16 cellular contexts compared by ENCODE assay signal in the genomic region with DNA sequence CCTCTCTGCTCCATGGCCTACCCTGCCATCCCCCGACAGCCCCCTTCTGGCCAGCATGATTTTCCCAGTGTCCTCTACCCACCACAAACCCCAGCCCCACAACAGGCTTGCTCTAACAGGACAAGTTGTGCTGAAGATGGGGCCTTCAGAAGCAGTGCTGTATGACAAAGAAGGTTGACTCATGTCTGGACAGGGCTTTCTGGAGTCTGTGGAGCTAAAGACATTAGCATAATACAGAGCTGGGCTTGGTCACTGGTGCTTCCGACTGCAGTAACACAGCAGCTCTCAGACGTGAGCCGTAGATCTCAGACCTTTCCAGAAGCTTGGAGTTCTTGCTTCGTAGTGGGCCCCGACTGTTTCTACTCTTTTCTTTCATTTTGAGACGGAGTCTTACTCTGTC.
"Had no signal": no experiment of that assay in that cellular context is flagged by ENCODE, and none has a peak within 500 bp of the region (broad histone marks: within the 10 kb centered on the region; RNA-seq: fewer than 3 reads in every experiment).

No MANE protein-coding gene starts in this region.

- H3K4me1 Mint-ChIP-seq: activated CD4-positive, alpha-beta T cell treated with anti-CD3 and anti-CD28 coated beads, Interleukin-2, amount 10 ng/mL, durations not matched to agents 7 days and 5 days; activated naive CD4-positive, alpha-beta T cell treated with anti-CD3 and anti-CD28 coated beads, Interleukin-2, amount 10 ng/mL, durations not matched to agents 7 days and 5 days had no signal

- H3K9me3 Mint-ChIP-seq: activated CD4-positive, alpha-beta T cell treated with anti-CD3 and anti-CD28 coated beads, Interleukin-2, amount 10 ng/mL, durations not matched to agents 7 days and 5 days; activated naive CD4-positive, alpha-beta T cell treated with anti-CD3 and anti-CD28 coated beads, Interleukin-2, amount 10 ng/mL, durations not matched to agents 7 days and 5 days; activated T-helper 2 cell treated with anti-CD3 and anti-CD28 coated beads, Interferon-gamma antibody, Interleukin-2, Interleukin-4, amounts not matched to agents 10 μg/mL and 5 μg/mL and 100 μg/mL, durations not matched to agents 14 hours and 24 hours and 36 hours; naive B cell; stimulated activated naive CD8-positive, alpha-beta T cell treated with anti-CD3 and anti-CD28 coated beads, Interleukin-15, Interleukin-2, amounts not matched to agents 100 ng/mL and 50 ng/mL, for 24 hours had no signal

- H3K27ac ChIP-seq: brain microvascular endothelial cell, neutrophil, prostate gland, sigmoid colon, upper lobe of right lung had no signal

- H3K4me3 ChIP-seq: adrenal gland, esophagus squamous epithelium, prostate gland, sigmoid colon, upper lobe of right lung had no signal

- H3K27me3 Mint-ChIP-seq: activated CD4-positive, alpha-beta T cell treated with anti-CD3 and anti-CD28 coated beads, Interleukin-2, amount 10 ng/mL, durations not matched to agents 7 days and 5 days; naive B cell; stimulated activated naive CD8-positive, alpha-beta T cell treated with anti-CD3 and anti-CD28 coated beads, Interleukin-15, Interleukin-2, amounts not matched to agents 100 ng/mL and 50 ng/mL, for 24 hours had no signal

- H3K9me3 ChIP-seq: adrenal gland, esophagus squamous epithelium, neutrophil, prostate gland, sigmoid colon, upper lobe of right lung had no signal

- H3K27me3 ChIP-seq: adrenal gland, brain microvascular endothelial cell, esophagus squamous epithelium, neutrophil, sigmoid colon, upper lobe of right lung had no signal

- H3K27ac Mint-ChIP-seq: activated CD4-positive, alpha-beta T cell treated with anti-CD3 and anti-CD28 coated beads, Interleukin-2, amount 10 ng/mL, durations not matched to agents 7 days and 5 days; activated naive CD4-positive, alpha-beta T cell treated with anti-CD3 and anti-CD28 coated beads, Interleukin-2, amount 10 ng/mL, durations not matched to agents 7 days and 5 days; activated T-helper 2 cell treated with anti-CD3 and anti-CD28 coated beads, Interferon-gamma antibody, Interleukin-2, Interleukin-4, amounts not matched to agents 10 μg/mL and 5 μg/mL and 100 μg/mL, durations not matched to agents 14 hours and 24 hours and 36 hours; stimulated activated naive CD8-positive, alpha-beta T cell treated with anti-CD3 and anti-CD28 coated beads, Interleukin-15, Interleukin-2, amounts not matched to agents 100 ng/mL and 50 ng/mL, for 24 hours had no signal

- H3K36me3 ChIP-seq: neutrophil had no signal

- DNase-seq: activated CD4-positive, alpha-beta T cell treated with anti-CD3 and anti-CD28 coated beads, Interleukin-2, amount 10 ng/mL, durations not matched to agents 7 days and 5 days; activated CD4-positive, CD25-positive, alpha-beta regulatory T cell; activated naive CD4-positive, alpha-beta T cell treated with anti-CD3 and anti-CD28 coated beads, Interleukin-2, amount 10 ng/mL, durations not matched to agents 7 days and 5 days; activated T-cell treated with anti-CD3 and anti-CD28 coated beads for 4 hours; brain microvascular endothelial cell; esophagus squamous epithelium; sigmoid colon; stimulated activated CD4-positive, alpha-beta T cell treated with anti-CD3 and anti-CD28 coated beads, Interleukin-2, amount 100 ng/mL, for 48 hours; T-helper 2 cell; upper lobe of right lung had no signal

- H3K4me1 ChIP-seq: prostate gland, sigmoid colon, upper lobe of right lung had no signal

- H3K4me3 Mint-ChIP-seq: activated CD4-positive, alpha-beta T cell treated with anti-CD3 and anti-CD28 coated beads, Interleukin-2, amount 10 ng/mL, durations not matched to agents 7 days and 5 days; activated naive CD4-positive, alpha-beta T cell treated with anti-CD3 and anti-CD28 coated beads, Interleukin-2, amount 10 ng/mL, durations not matched to agents 7 days and 5 days; stimulated activated naive CD8-positive, alpha-beta T cell treated with anti-CD3 and anti-CD28 coated beads, Interleukin-15, Interleukin-2, amounts not matched to agents 100 ng/mL and 50 ng/mL, for 24 hours had no signal
